Comparison of ENCODE assay signal across 22 cellular contexts in the genomic region with DNA sequence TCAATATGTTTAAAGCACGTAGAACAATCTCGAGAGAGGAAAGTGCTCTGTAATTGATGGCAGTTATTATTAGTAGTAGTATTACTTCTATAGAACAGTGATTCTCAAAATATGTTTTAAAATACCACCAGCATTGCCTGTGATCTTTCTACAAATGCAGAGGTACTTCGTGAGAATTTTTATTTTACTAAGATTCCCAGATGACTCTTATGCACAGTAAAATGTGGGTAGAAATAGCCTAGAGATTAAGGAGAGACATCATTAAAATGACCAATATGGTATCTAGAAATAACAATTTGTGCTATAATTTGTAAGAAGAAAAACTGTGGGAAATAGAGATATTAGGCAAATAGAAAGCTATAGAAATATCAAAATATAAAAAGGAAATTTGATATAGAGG.
"Had no signal": no experiment of that assay in that cellular context is flagged by ENCODE, and none has a peak within 500 bp of the region (broad histone marks: within the 10 kb centered on the region; RNA-seq: fewer than 3 reads in every experiment).

No MANE protein-coding gene starts in this region.

- FAIRE-seq: colon, keratinocyte had no signal

- H3K27me3 Mint-ChIP-seq: progenitor cell of endocrine pancreas; stimulated activated naive B cell treated with anti-CD40 and anti-IgM and Interleukin-4, amounts not matched to agents 10 μg/mL and 1 μg/mL and 100 μg/mL, for 72 hours had no signal

- H3K9me3 ChIP-seq: gastrocnemius medialis, suprapubic skin, vagina had no signal

- H3K4me3 ChIP-seq: dorsolateral prefrontal cortex, gastrocnemius medialis, lower lobe of right lung, right atrium auricular region, skin epidermis, suprapubic skin, vagina had no signal

- H3K9me3 Mint-ChIP-seq: natural killer cell had no signal

- H3K4me1 Mint-ChIP-seq: natural killer cell; stimulated activated naive B cell treated with anti-CD40 and anti-IgM and Interleukin-4, amounts not matched to agents 10 μg/mL and 1 μg/mL and 100 μg/mL, for 72 hours had no signal

- H3K36me3 ChIP-seq: gastrocnemius medialis, lower lobe of right lung, right atrium auricular region, suprapubic skin, vagina had no signal

- H3K4me1 ChIP-seq: gastrocnemius medialis, parathyroid adenoma, right atrium auricular region, vagina had no signal

- DNase-seq: dorsolateral prefrontal cortex; effector CD4-positive, alpha-beta T cell; foreskin fibroblast; gastrocnemius medialis; head of caudate nucleus; left ventricle myocardium superior; lower lobe of right lung; natural killer cell; occipital lobe; stimulated activated CD4-positive, alpha-beta T cell treated with anti-CD3 and anti-CD28 coated beads, Interleukin-15, amount 100 ng/mL, for 24 hours; stimulated activated CD4-positive, alpha-beta T cell treated with anti-CD3 and anti-CD28 coated beads, Interleukin-2, amount 100 ng/mL, for 48 hours; stimulated activated naive B cell treated with anti-CD40 and anti-IgM and Interleukin-4, amounts not matched to agents 10 μg/mL and 1 μg/mL and 100 μg/mL, for 72 hours; trophoblast cell had no signal

- H3K27me3 ChIP-seq: dorsolateral prefrontal cortex, gastrocnemius medialis, right atrium auricular region, suprapubic skin, vagina had no signal

- H3K27ac ChIP-seq: dorsolateral prefrontal cortex, gastrocnemius medialis, lower lobe of right lung, parathyroid adenoma, right atrium auricular region, skin epidermis, suprapubic skin, vagina had no signal

- H3K27ac Mint-ChIP-seq: natural killer cell; progenitor cell of endocrine pancreas; stimulated activated naive B cell treated with anti-CD40 and anti-IgM and Interleukin-4, amounts not matched to agents 10 μg/mL and 1 μg/mL and 100 μg/mL, for 72 hours; stimulated activated naive CD8-positive, alpha-beta T cell treated with anti-CD3 and anti-CD28 coated beads, Interleukin-15, Interleukin-2, amounts not matched to agents 100 ng/mL and 50 ng/mL, for 24 hours had no signal

- H3K4me3 Mint-ChIP-seq: natural killer cell; stimulated activated naive B cell treated with anti-CD40 and anti-IgM and Interleukin-4, amounts not matched to agents 10 μg/mL and 1 μg/mL and 100 μg/mL, for 72 hours; stimulated activated naive CD8-positive, alpha-beta T cell treated with anti-CD3 and anti-CD28 coated beads, Interleukin-15, Interleukin-2, amounts not matched to agents 100 ng/mL and 50 ng/mL, for 24 hours had no signal
